Comparison of ENCODE assay signal across 8 cellular contexts in genomic region chr15:47717036-47717611, GRCh38. TPM values are rescaled to one million over a fixed set of nuclear protein-coding genes. Genes with fewer than 3 reads are reported as not detected.
DNase-seq lines count a peak whose midpoint lies in the region; ATAC-seq and TF ChIP-seq lines count a peak whose summit lies in the region.

Gene SEMA6D, plus strand, starts transcription at chr15:47717505. Its CDS starts 42,294 bp downstream, at chr15:47759799.

- H3K27ac ChIP-seq in adrenal gland, result peak within 1 kb of the TSS in 2 of 5 donors; percentile 67 to 69

- TF ChIP-seq POLR2A in adrenal gland (IDR thresholded peaks at IDR 0.05), result no peak

- peak in 3 of 6 experiments; percentile 26 to 43 (median 35) for TF ChIP-seq CTCF in adrenal gland (IDR thresholded peaks at IDR 0.05)
- TF ChIP-seq CTCF in osteocyte (IDR thresholded peaks at IDR 0.05), result peak; percentile 55

- H3K9me3 Mint-ChIP-seq in osteocyte (ENCODE audit: unreplicated experiment), result no peaks in the 10 kb centered on the region

- H3K36me3 ChIP-seq in adrenal gland (replicated peaks in 1 of 2), result no peaks in the 10 kb centered on the region

- intact Hi-C loops in adrenal gland (cut with DNase I) (no loop called here), left cardiac atrium (cut with DNase I) (loop anchor here in 1 of 2 donors (10.0 kb wide), 1 partner anchor 192 kb away; no protein-coding TSS in a partner anchor)

- DNase-seq in DMS 273 (lab: John Stamatoyannopoulos, UW; ENCODE audit: unreplicated experiment) (peak; percentile 90), NCI-H1436 treated with DMSO at 0.1 percent for 48 hours (lab: John Stamatoyannopoulos, UW) (peak; percentile 52), adrenal gland (peak; percentile 41 to 78 (median 58)), left cardiac atrium (peak; percentile 85), osteocyte (ENCODE audit: extremely low spot score, unreplicated experiment) (peak; percentile 90)

- peak within 1 kb of the TSS in 3 of 4 donors; percentile 8 to 54 (median 8) for H3K4me3 ChIP-seq in adrenal gland

- WGBS in adrenal gland, 4 donors, result 0 to 1% (median 0%) methylated on average over 13 to 40 of the region's 40 CpGs

- peaks cover 59% of the 10 kb centered on the region for H3K27me3 Mint-ChIP-seq in osteocyte (ENCODE audit: unreplicated experiment)

- peak within 1 kb of the TSS; percentile 63 for H3K27ac Mint-ChIP-seq in osteocyte (ENCODE audit: unreplicated experiment)

- H3K4me1 Mint-ChIP-seq in osteocyte (ENCODE audit: unreplicated experiment), result peaks cover 29% of the 10 kb centered on the region

- no peaks in the 10 kb centered on the region for H3K36me3 Mint-ChIP-seq in osteocyte (ENCODE audit: unreplicated experiment)

- peaks cover 9% of the 10 kb centered on the region for H3K27me3 ChIP-seq in adrenal gland

- no peaks in the 10 kb centered on the region for H3K9me3 ChIP-seq in adrenal gland (replicated peaks in 1 of 3)

- ATAC-seq in left cardiac atrium, result peak; percentile 86 to 88
- ATAC-seq in HG02678 (IDR thresholded peaks at IDR 0.05; ENCODE audit: unreplicated experiment), result no peak
- ATAC-seq in HG02571 (IDR thresholded peaks at IDR 0.05; ENCODE audit: unreplicated experiment), result no peak
- ATAC-seq in HG02870 (IDR thresholded peaks at IDR 0.05; ENCODE audit: unreplicated experiment), result no peak

- H3K4me3 Mint-ChIP-seq in osteocyte (ENCODE audit: unreplicated experiment), result peak within 1 kb of the TSS; percentile 93

- peaks cover 0 to 12% of the 10 kb centered on the region in 2 donors for H3K4me1 ChIP-seq in adrenal gland (replicated peaks in 1 of 2)

RNA-seq across cellular contexts. Expression of gene SEMA6D, which starts in this region (rescaled TPM):
- total RNA-seq in adrenal gland, result 1 to 10 TPM in 7 of 8 donors, under 1 TPM in 1; 0.30 to 4.7 (median 2.5) TPM
- 1 to 10 TPM; 1.1 to 2.8 (median 1.4) TPM for polyA plus RNA-seq in adrenal gland
- 10 to 100 TPM in 1 of 2 donors, 1 to 10 TPM in 1; 5.1 to 12.5 TPM for total RNA-seq in left cardiac atrium
- 11.9 and 12.1 TPM in 2 replicates for total RNA-seq in osteocyte

Comparison
In these comparisons a context has a peak if more than half of its experiments do, and no peak if none do; other contexts are left out.
1. ATAC-seq: peak in left cardiac atrium (2 of 2); none in HG02678 (single experiment), HG02571 (single experiment) and HG02870 (single experiment).
2. Peak in every context shown above with its lines, with median percentiles within 50 percentile points of each other: DNase-seq.